In the genomic region with DNA sequence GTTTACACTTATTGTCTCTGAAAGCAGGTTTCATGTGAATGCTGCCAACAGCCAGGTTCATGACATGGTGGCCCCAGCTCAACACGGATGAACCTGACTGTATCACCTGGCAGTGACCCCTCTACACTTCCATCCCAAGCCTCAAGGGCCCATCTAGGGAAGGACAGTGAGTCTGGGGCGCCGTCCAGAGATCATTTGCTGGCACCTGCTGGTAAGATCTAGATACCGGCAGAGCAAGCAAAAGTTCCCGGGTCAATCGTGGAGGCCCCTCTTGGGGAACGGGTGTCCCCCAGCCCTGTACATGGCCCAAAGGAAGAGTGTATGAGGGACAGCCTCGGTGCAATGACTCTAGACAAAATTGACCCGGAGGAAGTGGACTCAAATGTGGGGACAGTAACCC, we compare ENCODE assay signal across 18 cellular contexts. TPM values are rescaled to one million over a fixed set of nuclear protein-coding genes. Genes with fewer than 3 reads are reported as not detected.
A peak's percentile ranks its signal among the peaks of the same experiment; 100 is the strongest.
DNase-seq lines count a peak whose midpoint lies in the region; ATAC-seq and TF ChIP-seq lines count a peak whose summit lies in the region.
"Had no signal": no experiment of that assay in that cellular context is flagged by ENCODE, and none has a peak within 500 bp of the region (broad histone marks: within the 10 kb centered on the region; RNA-seq: fewer than 3 reads in every experiment).

No MANE protein-coding gene starts in this region.

- no peak for ATAC-seq in Right ventricle myocardium superior (ENCODE audit: poor library complexity)
- ATAC-seq in Right ventricle myocardium inferior: no peak
- ATAC-seq in activated CD8-positive, alpha-beta memory T cell treated with anti-CD3 and anti-CD28 coated beads, Interleukin-2, amount 10 ng/mL, durations not matched to agents 7 days and 5 days: no peak
- no peak for ATAC-seq in HG02973 (IDR thresholded peaks at IDR 0.05; ENCODE audit: unreplicated experiment)
- ATAC-seq: activated naive CD4-positive, alpha-beta T cell treated with anti-CD3 and anti-CD28 coated beads, Interleukin-2, amount 50 U/mL, for 72 hours; left lung had no signal

- no peak overlapping the region for H3K4me3 Mint-ChIP-seq in activated CD8-positive, alpha-beta memory T cell treated with anti-CD3 and anti-CD28 coated beads, Interleukin-2, amount 10 ng/mL, durations not matched to agents 7 days and 5 days
- no peak overlapping the region for H3K4me3 Mint-ChIP-seq in type B pancreatic cell
- H3K4me3 Mint-ChIP-seq: activated CD4-positive, alpha-beta T cell treated with anti-CD3 and anti-CD28 coated beads, Interleukin-2, amount 10 ng/mL, durations not matched to agents 24 days and 14 days had no signal

- intact Hi-C loops in Right ventricle myocardium superior (cut with DNase I): no loop called here
- intact Hi-C loops in Right ventricle myocardium inferior (cut with DNase I): no loop called here
- intact Hi-C loops in lower leg skin (cut with DNase I; ENCODE audit: low total_unique reads): no loop called here

- TF ChIP-seq CTCF in lower leg skin (IDR thresholded peaks at IDR 0.05) (no peak), type B pancreatic cell (conservative IDR thresholded peaks at IDR 0.05) (no peak), GM13977 (IDR thresholded peaks at IDR 0.05; ENCODE audit: extremely low read depth, insufficient read depth, missing control alignments) (no peak)

- H3K27ac Mint-ChIP-seq in activated CD8-positive, alpha-beta memory T cell treated with anti-CD3 and anti-CD28 coated beads, Interleukin-2, amount 10 ng/mL, durations not matched to agents 7 days and 5 days: no peak overlapping the region
- H3K27ac Mint-ChIP-seq in type B pancreatic cell: peak overlapping the region; percentile 53
- H3K27ac Mint-ChIP-seq: activated CD4-positive, alpha-beta T cell treated with anti-CD3 and anti-CD28 coated beads, Interleukin-2, amount 10 ng/mL, durations not matched to agents 24 days and 14 days; activated naive CD4-positive, alpha-beta T cell treated with anti-CD3 and anti-CD28 coated beads, Interleukin-2, amount 50 U/mL, for 72 hours had no signal

- H3K4me1 Mint-ChIP-seq in activated CD8-positive, alpha-beta memory T cell treated with anti-CD3 and anti-CD28 coated beads, Interleukin-2, amount 10 ng/mL, durations not matched to agents 7 days and 5 days: no peaks in the 10 kb centered on the region
- peaks cover 7% of the 10 kb centered on the region for H3K4me1 Mint-ChIP-seq in type B pancreatic cell (ENCODE audit: unreplicated experiment)
- H3K4me1 Mint-ChIP-seq: activated CD4-positive, alpha-beta T cell treated with anti-CD3 and anti-CD28 coated beads, Interleukin-2, amount 10 ng/mL, durations not matched to agents 24 days and 14 days had no signal

- H3K36me3 Mint-ChIP-seq in activated CD8-positive, alpha-beta memory T cell treated with anti-CD3 and anti-CD28 coated beads, Interleukin-2, amount 10 ng/mL, durations not matched to agents 7 days and 5 days: no peaks in the 10 kb centered on the region
- H3K36me3 Mint-ChIP-seq in type B pancreatic cell: no peaks in the 10 kb centered on the region
- H3K36me3 Mint-ChIP-seq: activated naive CD4-positive, alpha-beta T cell treated with anti-CD3 and anti-CD28 coated beads, Interleukin-2, amount 50 U/mL, for 72 hours had no signal

- DNase-seq in Right ventricle myocardium superior (peak; percentile 27), Right ventricle myocardium inferior (ENCODE audit: missing footprints) (no peak), lower leg skin (ENCODE audit: low spot score in 2 of 2) (peak; percentile 11 to 65), type B pancreatic cell (ENCODE audit: extremely low spot score, unreplicated experiment) (peak; percentile 59), middle frontal gyrus (ENCODE audit: extremely low spot score, low spot score) (no peak), GM13977 (ENCODE audit: low spot score) (no peak)
- DNase-seq in activated CD8-positive, alpha-beta memory T cell treated with anti-CD3 and anti-CD28 coated beads, Interleukin-2, amount 10 ng/mL, durations not matched to agents 7 days and 5 days: peak; percentile 33
- DNase-seq: activated CD4-positive, alpha-beta T cell treated with anti-CD3 and anti-CD28 coated beads, Interleukin-2, amount 10 ng/mL, durations not matched to agents 24 days and 14 days; activated T-cell treated with anti-CD3 and anti-CD28 coated beads, Interleukin-2, amount 50 U/mL, for 1 hour; left lung; NCI-H69; SHP77; stimulated activated CD4-positive, alpha-beta T cell treated with anti-CD3 and anti-CD28 coated beads, Interleukin-15, amount 100 ng/mL, for 24 hours; SW 1271 had no signal

- in situ Hi-C loops in GM13977 (cut with MboI; ENCODE audit: low pct_unique_long_range_greater_than_20kb, low sequenced_read_pairs, unreplicated experiment): no loop called here

- CTCF ChIA-PET in activated CD8-positive, alpha-beta memory T cell treated with anti-CD3 and anti-CD28 coated beads, Interleukin-2, amount 10 ng/mL, durations not matched to agents 7 days and 5 days (lab: Charles Lee): no interaction called here

- H3K27me3 Mint-ChIP-seq in activated CD8-positive, alpha-beta memory T cell treated with anti-CD3 and anti-CD28 coated beads, Interleukin-2, amount 10 ng/mL, durations not matched to agents 7 days and 5 days: no peaks in the 10 kb centered on the region
- no peaks in the 10 kb centered on the region for H3K27me3 Mint-ChIP-seq in type B pancreatic cell
- H3K27me3 Mint-ChIP-seq: activated CD4-positive, alpha-beta T cell treated with anti-CD3 and anti-CD28 coated beads, Interleukin-2, amount 10 ng/mL, durations not matched to agents 24 days and 14 days had no signal

- no peaks in the 10 kb centered on the region for H3K9me3 Mint-ChIP-seq in activated CD8-positive, alpha-beta memory T cell treated with anti-CD3 and anti-CD28 coated beads, Interleukin-2, amount 10 ng/mL, durations not matched to agents 7 days and 5 days (ENCODE audit: low read depth)
- no peaks in the 10 kb centered on the region for H3K9me3 Mint-ChIP-seq in type B pancreatic cell
- H3K9me3 Mint-ChIP-seq: activated CD4-positive, alpha-beta T cell treated with anti-CD3 and anti-CD28 coated beads, Interleukin-2, amount 10 ng/mL, durations not matched to agents 24 days and 14 days; activated naive CD4-positive, alpha-beta T cell treated with anti-CD3 and anti-CD28 coated beads, Interleukin-2, amount 50 U/mL, for 72 hours had no signal

- no peak overlapping the region for H3K4me3 ChIP-seq in lower leg skin (ENCODE audit: low read depth, poor library complexity, severe bottlenecking)
- H3K4me3 ChIP-seq: left lung had no signal

- WGBS in lower leg skin, 2 donors: 79 to 82% methylated on average over 9 of the region's 9 CpGs

- no peak for TF ChIP-seq POLR2A in lower leg skin (IDR thresholded peaks at IDR 0.05)

RNA-seq across cellular contexts. Expression of gene TH, which starts 34.7 kb away (rescaled TPM):
- total RNA-seq in Right ventricle myocardium superior: not detected
- not detected for total RNA-seq in Right ventricle myocardium inferior
- not detected for total RNA-seq in activated CD8-positive, alpha-beta memory T cell treated with anti-CD3 and anti-CD28 coated beads, Interleukin-2, amount 10 ng/mL, durations not matched to agents 7 days and 5 days
- under 1 TPM in 2 of 4 donors, not detected in 2; 0.36 to 0.84 TPM for total RNA-seq in lower leg skin
- total RNA-seq in type B pancreatic cell (ENCODE audit: low replicate concordance): 2.2 and 11.1 TPM in 2 replicates
- total RNA-seq: activated CD4-positive, alpha-beta T cell treated with anti-CD3 and anti-CD28 coated beads, Interleukin-2, amount 10 ng/mL, durations not matched to agents 24 days and 14 days; activated naive CD4-positive, alpha-beta T cell treated with anti-CD3 and anti-CD28 coated beads, Interleukin-2, amount 50 U/mL, for 72 hours; astrocyte; G401 had no signal

RNA-seq across cellular contexts. Expression of gene INS, which starts 45.3 kb away (rescaled TPM):
- total RNA-seq in Right ventricle myocardium superior: not detected
- total RNA-seq in Right ventricle myocardium inferior: not detected
- not detected for total RNA-seq in activated CD8-positive, alpha-beta memory T cell treated with anti-CD3 and anti-CD28 coated beads, Interleukin-2, amount 10 ng/mL, durations not matched to agents 7 days and 5 days
- not detected for total RNA-seq in lower leg skin
- total RNA-seq in type B pancreatic cell (ENCODE audit: low replicate concordance): 1,584 and 3,976 TPM in 2 replicates
- total RNA-seq: activated CD4-positive, alpha-beta T cell treated with anti-CD3 and anti-CD28 coated beads, Interleukin-2, amount 10 ng/mL, durations not matched to agents 24 days and 14 days; activated naive CD4-positive, alpha-beta T cell treated with anti-CD3 and anti-CD28 coated beads, Interleukin-2, amount 50 U/mL, for 72 hours; astrocyte; G401; left lung had no signal

Comparison
In these comparisons a context has a peak if more than half of its experiments do, and no peak if none do; other contexts are left out.
1. DNase-seq: peak in Right ventricle myocardium superior (single experiment), activated CD8-positive, alpha-beta memory T cell treated with anti-CD3 and anti-CD28 coated beads, Interleukin-2, amount 10 ng/mL, durations not matched to agents 7 days and 5 days (single experiment), lower leg skin (2 of 2) and type B pancreatic cell (single experiment); none in Right ventricle myocardium inferior (single experiment), middle frontal gyrus (single experiment) and GM13977 (single experiment).
2. RNA of gene INS, which starts 45.3 kb away (total RNA-seq): 1,584 to 3,976 TPM in type B pancreatic cell; not detected in Right ventricle myocardium superior (single experiment), not detected in Right ventricle myocardium inferior (single experiment), not detected in activated CD8-positive, alpha-beta memory T cell treated with anti-CD3 and anti-CD28 coated beads, Interleukin-2, amount 10 ng/mL, durations not matched to agents 7 days and 5 days and not detected in lower leg skin; every median in the first group is over 1,000 times any median in the second.